ENCODE assay signal across 14 cellular contexts in genomic region chr6:24990227-24990843, GRCh38. TPM values are rescaled to one million over a fixed set of nuclear protein-coding genes. Genes with fewer than 3 reads are reported as not detected.
DNase-seq lines count a peak whose midpoint lies in the region; ATAC-seq and TF ChIP-seq lines count a peak whose summit lies in the region.
"Had no signal": no experiment of that assay in that cellular context is flagged by ENCODE, and none has a peak within 500 bp of the region (broad histone marks: within the 10 kb centered on the region; RNA-seq: fewer than 3 reads in every experiment).

No MANE protein-coding gene starts in this region.

- no peak overlapping the region for H3K27ac ChIP-seq in brain microvascular endothelial cell
- H3K27ac ChIP-seq: RWPE1, transverse colon had no signal

- H3K27me3 ChIP-seq in brain microvascular endothelial cell (replicated peaks) = no peaks in the 10 kb centered on the region
- H3K27me3 ChIP-seq: transverse colon had no signal

- peaks cover 68% of the 10 kb centered on the region for H3K4me1 Mint-ChIP-seq in activated CD4-positive, alpha-beta T cell treated with anti-CD3 and anti-CD28 coated beads for 36 hours
- H3K4me1 Mint-ChIP-seq in IgD-negative memory B cell = peaks cover 50 to 61% (median 50%) of the 10 kb centered on the region in 3 donors
- H3K4me1 Mint-ChIP-seq in natural killer cell treated with Interleukin-12 subunit alpha and Interleukin-12 subunit beta and Interleukin-15 and Interleukin-18, amount 100 ng/mL, for 72 hours (ENCODE audit: low read depth in 2 of 2) = peaks cover 34 to 47% of the 10 kb centered on the region in 2 donors

- POLR2A ChIA-PET in activated CD4-positive, alpha-beta T cell treated with anti-CD3 and anti-CD28 coated beads for 36 hours (lab: Charles Lee) = interaction anchor here (0.9 to 2.6 kb wide), 4 partner anchors 16 to 133 kb away, joined by 3 to 13 read pairs (median 6); no protein-coding TSS in a partner anchor

- no peaks in the 10 kb centered on the region for H3K36me3 ChIP-seq in brain microvascular endothelial cell (replicated peaks)
- H3K36me3 ChIP-seq: transverse colon had no signal

- H3K4me3 ChIP-seq in brain microvascular endothelial cell (ENCODE audit: low read depth, low read length) = no peak overlapping the region
- H3K4me3 ChIP-seq: transverse colon had no signal

- no peak for DNase-seq in activated CD4-positive, alpha-beta T cell treated with anti-CD3 and anti-CD28 coated beads for 36 hours
- DNase-seq in activated CD4-positive, alpha-beta T cell treated with anti-CD3 and anti-CD28 coated beads for 48 hours = no peak
- DNase-seq in brain microvascular endothelial cell = peak; percentile 48
- no peak for DNase-seq in natural killer cell treated with Interleukin-12 subunit alpha and Interleukin-12 subunit beta and Interleukin-15 and Interleukin-18, amount 100 ng/mL, for 72 hours (ENCODE audit: low spot score)
- no peak for DNase-seq in SHP77 (lab: John Stamatoyannopoulos, UW)
- DNase-seq in DMS153 treated with DMSO at 0.1 percent for 48 hours (lab: John Stamatoyannopoulos, UW; ENCODE audit: unreplicated experiment) = no peak
- DNase-seq: DND-41, islet precursor cell, NCI-H524, transverse colon had no signal

- no peak overlapping the region for H3K4me3 Mint-ChIP-seq in activated CD4-positive, alpha-beta T cell treated with anti-CD3 and anti-CD28 coated beads for 36 hours
- peak overlapping the region in 3 of 4 donors; percentile 39 to 90 (median 65) for H3K4me3 Mint-ChIP-seq in IgD-negative memory B cell
- H3K4me3 Mint-ChIP-seq in natural killer cell treated with Interleukin-12 subunit alpha and Interleukin-12 subunit beta and Interleukin-15 and Interleukin-18, amount 100 ng/mL, for 72 hours = no peak overlapping the region
- H3K4me3 Mint-ChIP-seq: activated T-helper 17 cell treated with anti-CD3 and anti-CD28 coated beads, Interleukin-2, amount 50 U/mL, for 72 hours had no signal

- peaks cover 15% of the 10 kb centered on the region for H3K36me3 Mint-ChIP-seq in activated CD4-positive, alpha-beta T cell treated with anti-CD3 and anti-CD28 coated beads for 36 hours (ENCODE audit: low read depth)
- H3K36me3 Mint-ChIP-seq in IgD-negative memory B cell = no peaks in the 10 kb centered on the region
- H3K36me3 Mint-ChIP-seq in natural killer cell treated with Interleukin-12 subunit alpha and Interleukin-12 subunit beta and Interleukin-15 and Interleukin-18, amount 100 ng/mL, for 72 hours = peaks cover 21% of the 10 kb centered on the region

- TF ChIP-seq CTCF in brain microvascular endothelial cell (IDR thresholded peaks at IDR 0.05; ENCODE audit: low read depth, low read length, missing control alignments) = no peak

- ATAC-seq in activated CD4-positive, alpha-beta T cell treated with anti-CD3 and anti-CD28 coated beads for 36 hours = peak; percentile 45
- ATAC-seq in natural killer cell treated with Interleukin-12 subunit alpha and Interleukin-12 subunit beta and Interleukin-15 and Interleukin-18, amount 100 ng/mL, for 72 hours = no peak
- no peak for ATAC-seq in GM19452 (IDR thresholded peaks at IDR 0.05; ENCODE audit: unreplicated experiment)
- ATAC-seq: activated T-helper 17 cell treated with anti-CD3 and anti-CD28 coated beads, Interleukin-2, amount 50 U/mL, for 72 hours had no signal

- intact Hi-C loops in activated CD4-positive, alpha-beta T cell treated with anti-CD3 and anti-CD28 coated beads for 36 hours (cut with DNase I, micrococcal nuclease) = loop anchor here (2.0 kb wide), 2 partner anchors 58 to 80 kb away; no protein-coding TSS in a partner anchor

- no peaks in the 10 kb centered on the region for H3K27me3 Mint-ChIP-seq in activated CD4-positive, alpha-beta T cell treated with anti-CD3 and anti-CD28 coated beads for 36 hours
- no peaks in the 10 kb centered on the region for H3K27me3 Mint-ChIP-seq in IgD-negative memory B cell
- no peaks in the 10 kb centered on the region for H3K27me3 Mint-ChIP-seq in natural killer cell treated with Interleukin-12 subunit alpha and Interleukin-12 subunit beta and Interleukin-15 and Interleukin-18, amount 100 ng/mL, for 72 hours
- H3K27me3 Mint-ChIP-seq: activated T-helper 17 cell treated with anti-CD3 and anti-CD28 coated beads, Interleukin-2, amount 50 U/mL, for 72 hours had no signal

- peak overlapping the region; percentile 89 for H3K27ac Mint-ChIP-seq in activated CD4-positive, alpha-beta T cell treated with anti-CD3 and anti-CD28 coated beads for 36 hours
- peak overlapping the region; percentile 46 to 90 (median 56) for H3K27ac Mint-ChIP-seq in IgD-negative memory B cell
- peak overlapping the region; percentile 60 to 73 for H3K27ac Mint-ChIP-seq in natural killer cell treated with Interleukin-12 subunit alpha and Interleukin-12 subunit beta and Interleukin-15 and Interleukin-18, amount 100 ng/mL, for 72 hours
- H3K27ac Mint-ChIP-seq: activated T-helper 17 cell treated with anti-CD3 and anti-CD28 coated beads, Interleukin-2, amount 50 U/mL, for 72 hours had no signal

- H3K9me3 Mint-ChIP-seq in activated CD4-positive, alpha-beta T cell treated with anti-CD3 and anti-CD28 coated beads for 36 hours (ENCODE audit: low read depth) = peaks cover 9% of the 10 kb centered on the region
- no peaks in the 10 kb centered on the region for H3K9me3 Mint-ChIP-seq in IgD-negative memory B cell
- peaks cover 7% of the 10 kb centered on the region for H3K9me3 Mint-ChIP-seq in natural killer cell treated with Interleukin-12 subunit alpha and Interleukin-12 subunit beta and Interleukin-15 and Interleukin-18, amount 100 ng/mL, for 72 hours

- in situ Hi-C loops in brain microvascular endothelial cell (cut with HindIII; ENCODE audit: low pct_ligation_motif_present, low sequenced_read_pairs) = no loop called here

- CTCF ChIA-PET in activated CD4-positive, alpha-beta T cell treated with anti-CD3 and anti-CD28 coated beads for 36 hours (lab: Charles Lee) = interaction anchor here (1.2 to 7.3 kb wide), 30 partner anchors 10 to 205 kb away, joined by 3 to 152 read pairs (median 14); partner anchors contain the start of gene RIPOR2

RNA-seq across cellular contexts. Expression of gene RIPOR2, which starts 54.6 kb away (rescaled TPM):
- 10 to 100 TPM; 60.0 to 67.0 TPM for total RNA-seq in activated CD4-positive, alpha-beta T cell treated with anti-CD3 and anti-CD28 coated beads for 36 hours
- polyA plus RNA-seq in IgD-negative memory B cell = 561 TPM
- total RNA-seq in natural killer cell treated with Interleukin-12 subunit alpha and Interleukin-12 subunit beta and Interleukin-15 and Interleukin-18, amount 100 ng/mL, for 72 hours = 10 to 100 TPM; 58.7 to 88.4 TPM

Comparison
In these comparisons a context has a peak if more than half of its experiments do, and no peak if none do; other contexts are left out.
1. H3K4me3 Mint-ChIP-seq: peak in IgD-negative memory B cell (3 of 4); none in activated CD4-positive, alpha-beta T cell treated with anti-CD3 and anti-CD28 coated beads for 36 hours (single experiment) and natural killer cell treated with Interleukin-12 subunit alpha and Interleukin-12 subunit beta and Interleukin-15 and Interleukin-18, amount 100 ng/mL, for 72 hours (single experiment).
2. Peak in every context shown above with its lines, with median percentiles within 50 percentile points of each other: H3K27ac Mint-ChIP-seq.